Comparison of ENCODE assay signal across 25 cellular contexts in genomic region chr6:138666636-138667035, GRCh38.
"Had no signal": no experiment of that assay in that cellular context is flagged by ENCODE, and none has a peak within 500 bp of the region (broad histone marks: within the 10 kb centered on the region; RNA-seq: fewer than 3 reads in every experiment).

No MANE protein-coding gene starts in this region.

- ATAC-seq: activated CD8-positive, alpha-beta T cell treated with anti-CD3 and anti-CD28 coated beads for 36 hours; activated naive CD8-positive, alpha-beta T cell treated with anti-CD3 and anti-CD28 coated beads, Interleukin-2, amount 50 U/mL, for 24 hours; body of pancreas; esophagus mucosa; natural killer cell; right lobe of liver had no signal

- H3K27ac Mint-ChIP-seq: activated B cell treated with CpG ODN at 0.5 μM for 24 hours; activated CD8-positive, alpha-beta T cell treated with anti-CD3 and anti-CD28 coated beads for 36 hours; activated naive CD4-positive, alpha-beta T cell treated with anti-CD3 and anti-CD28 coated beads, Interleukin-2, amount 50 U/mL, for 24 hours; activated naive CD8-positive, alpha-beta T cell treated with anti-CD3 and anti-CD28 coated beads, Interleukin-2, amount 50 U/mL, for 24 hours; activated T-helper 2 cell treated with anti-CD3 and anti-CD28 coated beads, Interferon-gamma antibody, Interleukin-2, Interleukin-4, amounts not matched to agents 10 μg/mL and 5 μg/mL and 100 μg/mL, durations not matched to agents 14 hours and 24 hours and 36 hours; endodermal cell; memory B cell; natural killer cell; neural progenitor cell; progenitor cell of endocrine pancreas; stimulated activated naive B cell treated with anti-CD40 and anti-IgM and Interleukin-4, amounts not matched to agents 10 μg/mL and 1 μg/mL and 100 μg/mL, for 72 hours; T-helper 2 cell treated with Interferon-gamma antibody and Interleukin-4, amounts not matched to agents 5 μg/mL and 100 μg/mL, for 36 hours had no signal

- H3K9me3 Mint-ChIP-seq: activated B cell treated with CpG ODN at 0.5 μM for 24 hours; activated CD8-positive, alpha-beta T cell treated with anti-CD3 and anti-CD28 coated beads for 36 hours; activated naive CD4-positive, alpha-beta T cell treated with anti-CD3 and anti-CD28 coated beads, Interleukin-2, amount 50 U/mL, for 24 hours; activated naive CD8-positive, alpha-beta T cell treated with anti-CD3 and anti-CD28 coated beads, Interleukin-2, amount 50 U/mL, for 24 hours; activated T-helper 2 cell treated with anti-CD3 and anti-CD28 coated beads, Interferon-gamma antibody, Interleukin-2, Interleukin-4, amounts not matched to agents 10 μg/mL and 5 μg/mL and 100 μg/mL, durations not matched to agents 14 hours and 24 hours and 36 hours; endodermal cell; memory B cell; natural killer cell; neural progenitor cell; stimulated activated naive B cell treated with anti-CD40 and anti-IgM and Interleukin-4, amounts not matched to agents 10 μg/mL and 1 μg/mL and 100 μg/mL, for 72 hours; T-helper 2 cell treated with Interferon-gamma antibody and Interleukin-4, amounts not matched to agents 5 μg/mL and 100 μg/mL, for 36 hours had no signal

- H3K9ac ChIP-seq: neural progenitor cell had no signal

- H3K36me3 Mint-ChIP-seq: memory B cell; natural killer cell; neural progenitor cell; stimulated activated naive B cell treated with anti-CD40 and anti-IgM and Interleukin-4, amounts not matched to agents 10 μg/mL and 1 μg/mL and 100 μg/mL, for 72 hours had no signal

- H3K27me3 ChIP-seq: body of pancreas, neural progenitor cell, right lobe of liver, stomach, thyroid gland, upper lobe of left lung, vagina had no signal

- H3K9me3 ChIP-seq: body of pancreas, right lobe of liver, stomach, thyroid gland, upper lobe of left lung, vagina had no signal

- H3K27me3 Mint-ChIP-seq: activated CD8-positive, alpha-beta T cell treated with anti-CD3 and anti-CD28 coated beads for 36 hours; progenitor cell of endocrine pancreas; stimulated activated naive B cell treated with anti-CD40 and anti-IgM and Interleukin-4, amounts not matched to agents 10 μg/mL and 1 μg/mL and 100 μg/mL, for 72 hours had no signal

- H3K4me1 Mint-ChIP-seq: activated B cell treated with CpG ODN at 0.5 μM for 24 hours; activated naive CD4-positive, alpha-beta T cell treated with anti-CD3 and anti-CD28 coated beads, Interleukin-2, amount 50 U/mL, for 24 hours; activated naive CD8-positive, alpha-beta T cell treated with anti-CD3 and anti-CD28 coated beads, Interleukin-2, amount 50 U/mL, for 24 hours; memory B cell; natural killer cell; neural progenitor cell had no signal

- H3K4me3 ChIP-seq: body of pancreas, neural progenitor cell, right lobe of liver, stomach, thyroid gland, upper lobe of left lung, vagina had no signal

- DNase-seq: activated B cell treated with CpG ODN at 0.5 μM for 24 hours; activated CD4-positive, alpha-beta T cell treated with anti-CD3 and anti-CD28 coated beads, Interleukin-2, amount 50 U/mL, for 1 hour; activated CD8-positive, alpha-beta T cell treated with anti-CD3 and anti-CD28 coated beads for 36 hours; activated naive CD8-positive, alpha-beta T cell treated with anti-CD3 and anti-CD28 coated beads, Interleukin-2, amount 50 U/mL, for 24 hours; activated T-cell treated with anti-CD3 and anti-CD28 coated beads, Interleukin-2, amount 50 U/mL, for 48 hours; body of pancreas; endodermal cell; foreskin melanocyte; hippocampal formation; natural killer cell; right lobe of liver; small intestine; stimulated activated naive B cell treated with anti-CD40 and anti-IgM and Interleukin-4, amounts not matched to agents 10 μg/mL and 1 μg/mL and 100 μg/mL, for 72 hours; stomach; T-helper 1 cell; thyroid gland; upper lobe of left lung had no signal

- H3K4me3 Mint-ChIP-seq: activated B cell treated with CpG ODN at 0.5 μM for 24 hours; activated CD8-positive, alpha-beta T cell treated with anti-CD3 and anti-CD28 coated beads for 36 hours; activated naive CD4-positive, alpha-beta T cell treated with anti-CD3 and anti-CD28 coated beads, Interleukin-2, amount 50 U/mL, for 24 hours; activated naive CD8-positive, alpha-beta T cell treated with anti-CD3 and anti-CD28 coated beads, Interleukin-2, amount 50 U/mL, for 24 hours; endodermal cell; memory B cell; natural killer cell; neural progenitor cell; stimulated activated naive B cell treated with anti-CD40 and anti-IgM and Interleukin-4, amounts not matched to agents 10 μg/mL and 1 μg/mL and 100 μg/mL, for 72 hours; T-helper 2 cell treated with Interferon-gamma antibody and Interleukin-4, amounts not matched to agents 5 μg/mL and 100 μg/mL, for 36 hours had no signal

- H3K4me2 ChIP-seq: neural progenitor cell had no signal

- H3K4me1 ChIP-seq: neural progenitor cell, thyroid gland, upper lobe of left lung, vagina had no signal

- H2AFZ ChIP-seq: neural progenitor cell had no signal

- H3K36me3 ChIP-seq: neural progenitor cell, right lobe of liver, stomach, thyroid gland, upper lobe of left lung, vagina had no signal

- H3K27ac ChIP-seq: body of pancreas, neural progenitor cell, right lobe of liver, stomach, thyroid gland, upper lobe of left lung, vagina had no signal

- FAIRE-seq: small intestine had no signal
